ENCODE assay signal across 8 cellular contexts in genomic region chr22:24247564-24248344, GRCh38. TPM values are rescaled to one million over a fixed set of nuclear protein-coding genes. Genes with fewer than 3 reads are reported as not detected.
A peak's percentile ranks its signal among the peaks of the same experiment; 100 is the strongest.
DNase-seq lines count a peak whose midpoint lies in the region; ATAC-seq lines count a peak whose summit lies in the region.

No MANE protein-coding gene starts in this region.

- in situ Hi-C loops in SK-MEL-5 (cut with HindIII; ENCODE audit: low pct_unique_long_range_greater_than_20kb, low sequenced_read_pairs) = no loop called here

- no peak for ATAC-seq in HG03571 (IDR thresholded peaks at IDR 0.05; ENCODE audit: unreplicated experiment)
- ATAC-seq in GM18861 (IDR thresholded peaks at IDR 0.05; ENCODE audit: unreplicated experiment) = no peak

- intact Hi-C loops in cardiac septum (cut with DNase I) (loop anchor here (2.0 to 10.0 kb wide), 3 partner anchors 40 to 143 kb away; no protein-coding TSS in a partner anchor), posterior cingulate gyrus (cut with DNase I) (loop anchor here (5.0 kb wide), 1 partner anchor 60 kb away; no protein-coding TSS in a partner anchor)

- DNase-seq in DMS114 treated with DMSO at 0.1 percent for 48 hours (lab: John Stamatoyannopoulos, UW; ENCODE audit: unreplicated experiment) (peak; percentile 48), HT1080 (ENCODE audit: low read depth) (peak; percentile 85), SK-MEL-5 (ENCODE audit: low read depth, low spot score) (peak; percentile 80), amniotic epithelial cell (ENCODE audit: low read depth) (peak; percentile 99), cardiac septum (ENCODE audit: low spot score) (peak; percentile 93), posterior cingulate gyrus (peak; percentile 60 to 96 (median 80))

RNA-seq across cellular contexts. Expression of gene GGT5, which starts 2.9 kb away (rescaled TPM):
- not detected in 2 replicates for total RNA-seq in HT1080 (2014; rRNA removed; shearing (Covaris generic))
- 0.06 TPM in 1 of 2 replicates, not detected in the other for polyA plus RNA-seq in HT1080 (2015; cell fraction: cytosol; rRNA removed)
- polyA plus RNA-seq in HT1080 (2015; cell fraction: nucleus; rRNA removed) = 0.05 TPM in 1 of 2 replicates, not detected in the other
- 0.13 TPM in 1 of 2 replicates, not detected in the other for total RNA-seq in SK-MEL-5 (2014; rRNA removed; shearing (Covaris generic))
- polyA plus RNA-seq in SK-MEL-5 (2015; cell fraction: cytosol; rRNA removed) = 0.05 TPM in 1 of 2 replicates, not detected in the other
- not detected in 2 replicates for polyA plus RNA-seq in SK-MEL-5 (2015; cell fraction: nucleus; rRNA removed)
- 12.2 TPM for total RNA-seq in cardiac septum

RNA-seq across cellular contexts. Expression of gene SPECC1L, which starts 22.9 kb away (rescaled TPM):
- total RNA-seq in HT1080 (2014; rRNA removed; shearing (Covaris generic)) = 27.4 and 28.5 TPM in 2 replicates
- 15.0 and 16.4 TPM in 2 replicates for polyA plus RNA-seq in HT1080 (2015; cell fraction: cytosol; rRNA removed)
- polyA plus RNA-seq in HT1080 (2015; cell fraction: nucleus; rRNA removed) = 20.6 and 22.8 TPM in 2 replicates
- total RNA-seq in SK-MEL-5 (2014; rRNA removed; shearing (Covaris generic)) = 37.8 and 38.0 TPM in 2 replicates
- polyA plus RNA-seq in SK-MEL-5 (2015; cell fraction: cytosol; rRNA removed) = 29.8 and 38.0 TPM in 2 replicates
- 17.8 and 24.9 TPM in 2 replicates for polyA plus RNA-seq in SK-MEL-5 (2015; cell fraction: nucleus; rRNA removed)
- total RNA-seq in cardiac septum = 52.8 TPM

Comparison
In these comparisons a context has a peak if more than half of its experiments do, and no peak if none do; other contexts are left out.
1. DNase-seq: peak in every context shown above with its lines; median percentile 99 in amniotic epithelial cell; 93 in cardiac septum; 85 in HT1080; 80 in SK-MEL-5; 80 in posterior cingulate gyrus; 48 in DMS114 treated with DMSO at 0.1 percent for 48 hours.
2. RNA of gene GGT5, which starts 2.9 kb away (total RNA-seq): 12.2 TPM in cardiac septum (single experiment); 0.13 TPM in SK-MEL-5 and not detected in HT1080; every median in the first group is over 10 times any median in the second.